In genomic region chr13:102800145-102801041, GRCh38 we compare ENCODE assay signal across 8 cellular contexts. TPM values are rescaled to one million over a fixed set of nuclear protein-coding genes. Genes with fewer than 3 reads are reported as not detected.
DNase-seq lines count a peak whose midpoint lies in the region; ATAC-seq and TF ChIP-seq lines count a peak whose summit lies in the region.

No MANE protein-coding gene starts in this region.

- ATAC-seq in GM21576 (IDR thresholded peaks at IDR 0.05; ENCODE audit: unreplicated experiment): peak; percentile 76
- peak; percentile 86 for ATAC-seq in omental fat pad (ENCODE audit: low FRiP score)

- peak in 1 of 3 donors; percentile 37 for TF ChIP-seq CTCF in omental fat pad (IDR thresholded peaks at IDR 0.05)
- TF ChIP-seq CTCF in testis (IDR thresholded peaks at IDR 0.05): peak; percentile 54 to 59 (median 55)

- H3K27ac ChIP-seq in testis: peak overlapping the region; percentile 47 to 80

- TF ChIP-seq EP300 in Ishikawa (IDR thresholded peaks at IDR 0.05; ENCODE audit: borderline replicate concordance): no peak

- TF ChIP-seq RAD21 in Ishikawa (IDR thresholded peaks at IDR 0.05; ENCODE audit: low read depth): no peak

- no peaks in the 10 kb centered on the region for H3K9me3 ChIP-seq in testis

- H3K27me3 ChIP-seq in testis: no peaks in the 10 kb centered on the region

- H3K36me3 ChIP-seq in testis (ENCODE audit: low read depth, missing control alignments): no peaks in the 10 kb centered on the region

- WGBS in testis, 2 donors: 2 to 3% methylated on average over 24 to 49 of the region's 81 CpGs

- no peak for TF ChIP-seq POLR2A in testis (IDR thresholded peaks at IDR 0.05)

- intact Hi-C loops in testis (cut with DNase I; ENCODE audit: low total_unique reads): no loop called here

- H3K4me1 ChIP-seq in testis: no peaks in the 10 kb centered on the region

- peak; percentile 81 for DNase-seq in EL
- DNase-seq in SIG-M5 treated with dmso at 0.1 percent for 504 hours (lab: John Stamatoyannopoulos, UW; ENCODE audit: unreplicated experiment): peak; percentile 77
- peak; percentile 87 for DNase-seq in activated naive CD4-positive, alpha-beta T cell treated with Interleukin-2 at 50 U/mL for 16 hours
- DNase-seq in germinal center (ENCODE audit: low spot score): peak; percentile 83
- DNase-seq in omental fat pad (ENCODE audit: low spot score): peak; percentile 54
- peak; percentile 78 for DNase-seq in testis

- peak overlapping the region; percentile 63 to 86 for H3K4me3 ChIP-seq in testis

TF ChIP-seq in Ishikawa, 13 proteins besides CTCF, POLR2A, EP300 and RAD21:
- TF ChIP-seq YY1 (IDR thresholded peaks at IDR 0.05; ENCODE audit: low read depth) (0 out of 2 replicates have a peak, but pooled peaks have one; percentile 47), EGR1 (IDR thresholded peaks at IDR 0.05) (no peak; the same call in 1 of the 2 replicates), USF1 (IDR thresholded peaks at IDR 0.05) (no peak), TAF1 (IDR thresholded peaks at IDR 0.05; ENCODE audit: low read depth) (no peak; the same call in 1 of the 2 replicates), CREB1 (IDR thresholded peaks at IDR 0.05; ENCODE audit: low read depth) (no peak), TEAD4 (IDR thresholded peaks at IDR 0.05) (no peak), NFIC (IDR thresholded peaks at IDR 0.05) (peak; percentile 40; the same call in 1 of the 2 replicates), TCF12 (IDR thresholded peaks at IDR 0.05; ENCODE audit: low read depth) (no peak), ZBTB7A (IDR thresholded peaks at IDR 0.05; ENCODE audit: low read depth) (peak; percentile 71; the same call in 1 of the 2 replicates), FOXM1 (IDR thresholded peaks at IDR 0.05; ENCODE audit: borderline replicate concordance, low read depth) (no peak), CEBPB (IDR thresholded peaks at IDR 0.05) (no peak)
- TF ChIP-seq, protein P1, sequence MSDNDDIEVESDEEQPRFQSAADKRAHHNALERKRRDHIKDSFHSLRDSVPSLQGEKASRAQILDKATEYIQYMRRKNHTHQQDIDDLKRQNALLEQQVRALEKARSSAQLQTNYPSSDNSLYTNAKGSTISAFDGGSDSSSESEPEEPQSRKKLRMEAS (IDR thresholded peaks at IDR 0.05): no peak; the same call in 1 of the 2 replicates
- TF ChIP-seq, protein P2, sequence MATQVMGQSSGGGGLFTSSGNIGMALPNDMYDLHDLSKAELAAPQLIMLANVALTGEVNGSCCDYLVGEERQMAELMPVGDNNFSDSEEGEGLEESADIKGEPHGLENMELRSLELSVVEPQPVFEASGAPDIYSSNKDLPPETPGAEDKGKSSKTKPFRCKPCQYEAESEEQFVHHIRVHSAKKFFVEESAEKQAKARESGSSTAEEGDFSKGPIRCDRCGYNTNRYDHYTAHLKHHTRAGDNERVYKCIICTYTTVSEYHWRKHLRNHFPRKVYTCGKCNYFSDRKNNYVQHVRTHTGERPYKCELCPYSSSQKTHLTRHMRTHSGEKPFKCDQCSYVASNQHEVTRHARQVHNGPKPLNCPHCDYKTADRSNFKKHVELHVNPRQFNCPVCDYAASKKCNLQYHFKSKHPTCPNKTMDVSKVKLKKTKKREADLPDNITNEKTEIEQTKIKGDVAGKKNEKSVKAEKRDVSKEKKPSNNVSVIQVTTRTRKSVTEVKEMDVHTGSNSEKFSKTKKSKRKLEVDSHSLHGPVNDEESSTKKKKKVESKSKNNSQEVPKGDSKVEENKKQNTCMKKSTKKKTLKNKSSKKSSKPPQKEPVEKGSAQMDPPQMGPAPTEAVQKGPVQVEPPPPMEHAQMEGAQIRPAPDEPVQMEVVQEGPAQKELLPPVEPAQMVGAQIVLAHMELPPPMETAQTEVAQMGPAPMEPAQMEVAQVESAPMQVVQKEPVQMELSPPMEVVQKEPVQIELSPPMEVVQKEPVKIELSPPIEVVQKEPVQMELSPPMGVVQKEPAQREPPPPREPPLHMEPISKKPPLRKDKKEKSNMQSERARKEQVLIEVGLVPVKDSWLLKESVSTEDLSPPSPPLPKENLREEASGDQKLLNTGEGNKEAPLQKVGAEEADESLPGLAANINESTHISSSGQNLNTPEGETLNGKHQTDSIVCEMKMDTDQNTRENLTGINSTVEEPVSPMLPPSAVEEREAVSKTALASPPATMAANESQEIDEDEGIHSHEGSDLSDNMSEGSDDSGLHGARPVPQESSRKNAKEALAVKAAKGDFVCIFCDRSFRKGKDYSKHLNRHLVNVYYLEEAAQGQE (IDR thresholded peaks at IDR 0.05; ENCODE audit: low read depth): no peak

RNA-seq across cellular contexts. Expression of gene BIVM, which starts 1.5 kb away (rescaled TPM):
- 10 to 100 TPM; 12.6 to 21.4 (median 16.1) TPM for total RNA-seq in omental fat pad
- total RNA-seq in testis: 1 to 10 TPM; 8.4 to 9.1 TPM
- 4.7 TPM for polyA plus RNA-seq in testis (ENCODE audit: insufficient read depth, low read depth, low replicate concordance)

RNA-seq across cellular contexts. Expression of gene POGLUT2, which starts 1.6 kb away (rescaled TPM):
- total RNA-seq in omental fat pad: 1 to 10 TPM; 4.2 to 6.0 (median 4.8) TPM
- 1 to 10 TPM; 2.5 to 4.1 TPM for total RNA-seq in testis
- 3.9 TPM for polyA plus RNA-seq in testis (ENCODE audit: insufficient read depth, low read depth, low replicate concordance)

RNA-seq across cellular contexts. Expression of gene TEX30, which starts 26.8 kb away (rescaled TPM):
- total RNA-seq in omental fat pad: 10 to 100 TPM in 2 of 4 donors, 1 to 10 TPM in 2; 9.5 to 11.4 (median 10.5) TPM
- total RNA-seq in testis: 100 to 1,000 TPM in 1 of 2 donors, 10 to 100 TPM in 1; 80.1 to 123 TPM
- polyA plus RNA-seq in testis (ENCODE audit: insufficient read depth, low read depth, low replicate concordance): 241 TPM

RNA-seq across cellular contexts. Expression of gene ERCC5, which starts 45.4 kb away (rescaled TPM):
- 10 to 100 TPM; 42.5 to 81.8 (median 68.3) TPM for total RNA-seq in omental fat pad
- total RNA-seq in testis: 10 to 100 TPM; 49.9 to 54.9 TPM
- polyA plus RNA-seq in testis (ENCODE audit: insufficient read depth, low read depth, low replicate concordance): 43.9 TPM

Comparison
In these comparisons a context has a peak if more than half of its experiments do, and no peak if none do; other contexts are left out.
1. Peak in every context shown above with its lines: DNase-seq, ATAC-seq, H3K4me3 ChIP-seq and H3K27ac ChIP-seq.
2. RNA of gene TEX30, which starts 26.8 kb away (total RNA-seq): 80.1 to 123 TPM in testis; 9.5 to 11.4 TPM in omental fat pad; every median in the first group is over 4 times any median in the second.